ENCODE assay signal across 8 cellular contexts in the genomic region with DNA sequence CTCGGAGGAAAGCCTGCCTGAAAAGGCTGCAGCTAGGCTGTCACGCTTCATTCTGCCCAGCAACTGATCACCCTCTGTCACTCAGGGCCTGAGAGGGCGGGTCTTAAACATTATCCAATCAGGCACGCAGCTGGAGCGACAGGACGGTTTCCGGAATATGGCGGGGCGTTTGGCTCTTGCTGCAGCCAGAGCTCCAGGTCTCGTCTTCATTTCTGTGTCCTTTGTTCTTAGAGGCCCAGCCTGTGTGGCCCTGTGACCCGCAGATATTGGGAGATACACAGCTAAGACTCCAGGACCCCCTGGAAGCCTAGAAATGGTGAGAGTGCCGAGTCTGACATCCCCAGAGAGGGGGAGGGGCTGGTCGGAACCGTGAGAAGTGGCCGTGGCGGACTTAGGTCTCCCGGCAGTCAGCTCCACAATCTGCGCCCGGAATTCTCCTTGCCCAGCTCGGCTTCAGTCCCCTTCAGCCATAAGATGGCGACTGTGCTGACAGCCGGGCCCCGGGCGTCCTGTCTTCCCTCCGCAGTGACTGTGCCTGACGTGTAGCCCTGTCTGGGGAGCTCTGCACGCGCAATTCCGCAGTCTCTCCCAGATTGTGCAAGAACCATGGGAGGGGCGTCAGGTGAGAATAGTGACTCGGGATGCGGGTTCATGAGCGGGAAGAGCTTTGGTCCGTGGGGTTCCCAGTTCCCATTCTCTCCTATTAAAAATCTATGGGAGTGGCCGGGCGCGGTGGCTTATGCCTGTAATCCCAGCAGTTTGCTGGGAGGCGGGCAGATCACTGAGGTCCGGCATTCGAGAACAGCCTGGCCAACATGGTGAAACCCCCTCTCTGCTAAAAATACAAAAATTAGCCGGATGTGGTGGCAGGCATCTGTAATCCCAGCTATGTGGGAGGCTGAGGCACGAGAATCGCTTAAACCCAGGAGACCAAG. TPM values are rescaled to one million over a fixed set of nuclear protein-coding genes. Genes with fewer than 3 reads are reported as not detected.
A peak's percentile ranks its signal among the peaks of the same experiment; 100 is the strongest.
DNase-seq lines count a peak whose midpoint lies in the region; ATAC-seq and TF ChIP-seq lines count a peak whose summit lies in the region.

A gene (plus strand): TSS at position 144 of the 935 bp plus-strand sequence. CDS start 170 bp downstream, at position 314.

- H2AFZ ChIP-seq in trophoblast cell (ENCODE audit: insufficient read depth, low read length, poor library complexity), result peak within 1 kb of the TSS; percentile 78

- peak within 1 kb of the TSS; percentile 79 for H3K18ac ChIP-seq in trophoblast cell (ENCODE audit: low read length)

- H4K8ac ChIP-seq in trophoblast cell (ENCODE audit: low read depth, low read length), result peak within 1 kb of the TSS; percentile 93

- H3K9me3 ChIP-seq in heart left ventricle (no peaks in the 10 kb centered on the region), trophoblast cell (ENCODE audit: insufficient read depth, low read depth, low read length) (no peaks in the 10 kb centered on the region), tibial nerve (no peaks in the 10 kb centered on the region)

- H3K27ac ChIP-seq in adipose tissue (ENCODE audit: low read depth, low read length) (peak within 1 kb of the TSS; percentile 52), heart left ventricle (peak within 1 kb of the TSS; percentile 89 to 98 (median 94)), trophoblast cell (ENCODE audit: low read depth, low read length) (peak within 1 kb of the TSS; percentile 92), tibial nerve (peak within 1 kb of the TSS; percentile 86 to 96 (median 92))

- H3K4me3 ChIP-seq in heart left ventricle (peak within 1 kb of the TSS; percentile 58 to 94 (median 86)), trophoblast cell (ENCODE audit: low read depth, low read length) (peak within 1 kb of the TSS; percentile 85), tibial nerve (peak within 1 kb of the TSS; percentile 74 to 88 (median 82))

- peaks cover 0 to 12% (median 0%) of the 10 kb centered on the region in 9 donors for H3K36me3 ChIP-seq in heart left ventricle
- H3K36me3 ChIP-seq in trophoblast cell (ENCODE audit: control insufficient read depth in 1 of 2, insufficient read depth in 2 of 2, low read length in 2 of 2), result peaks cover 2 to 5% of the 10 kb centered on the region in 2 experiments
- peaks cover 0 to 30% (median 0%) of the 10 kb centered on the region in 3 donors for H3K36me3 ChIP-seq in tibial nerve

- H4K12ac ChIP-seq in trophoblast cell (ENCODE audit: low read depth, low read length), result peak within 1 kb of the TSS; percentile 78

- peak within 1 kb of the TSS; percentile 84 for H4K91ac ChIP-seq in trophoblast cell (ENCODE audit: low read depth, low read length)

- peaks cover 6% of the 10 kb centered on the region for H3K79me2 ChIP-seq in trophoblast cell (ENCODE audit: control insufficient read depth, insufficient read depth, low read length, poor library complexity)

- intact Hi-C loops in heart left ventricle (cut with DNase I), result loop anchor here in 2 of 10 donors (2.0 to 10.0 kb wide), 5 partner anchors 59 to 329 kb away; a partner anchor contains a TSS

- WGBS in adipose tissue, 3 donors, result 0 to 1% (median 1%) methylated on average over 43 of the region's 43 CpGs
- WGBS in heart left ventricle, 4 donors, result 0 to 2% (median 1%) methylated on average over 38 to 43 of the region's 43 CpGs
- WGBS in trophoblast cell (ENCODE audit: extremely low coverage, insufficient coverage, insufficient read length), result no CpG with 5 or more reads among the region's 43 CpGs
- WGBS in tibial nerve, 2 donors, result 0 to 1% methylated on average over 24 to 30 of the region's 43 CpGs

- peak within 1 kb of the TSS; percentile 65 for H3K4ac ChIP-seq in trophoblast cell (ENCODE audit: low read depth, low read length)

- no peak within 1 kb of the TSS for H2BK12ac ChIP-seq in trophoblast cell (ENCODE audit: low read length)

- peak within 1 kb of the TSS; percentile 89 for H2BK5ac ChIP-seq in trophoblast cell (ENCODE audit: low read depth, low read length, poor library complexity)

- no peak within 1 kb of the TSS for H2AK5ac ChIP-seq in trophoblast cell (ENCODE audit: low read length)

- ATAC-seq in HG02678 (IDR thresholded peaks at IDR 0.05; ENCODE audit: unreplicated experiment) (peak; percentile 99), heart left ventricle (peak; percentile 98 to 100 (median 100))

- TF ChIP-seq EP300 in tibial nerve (IDR thresholded peaks at IDR 0.05), result peak in 1 of 2 donors; percentile 88

- peaks cover 0 to 38% (median 22%) of the 10 kb centered on the region in 12 donors for H3K4me1 ChIP-seq in heart left ventricle
- no peaks in the 10 kb centered on the region for H3K4me1 ChIP-seq in trophoblast cell (ENCODE audit: control insufficient read depth in 1 of 2, insufficient read depth in 2 of 2, low read length in 2 of 2)
- peaks cover 0 to 20% (median 7%) of the 10 kb centered on the region in 4 donors for H3K4me1 ChIP-seq in tibial nerve

- H3K9ac ChIP-seq in trophoblast cell (ENCODE audit: low read length), result peak within 1 kb of the TSS; percentile 60

- peak; percentile 61 for TF ChIP-seq POLR2A in GM10847 (IDR thresholded peaks at IDR 0.05; ENCODE audit: extremely low read depth, insufficient read length)
- peak; percentile 46 to 63 for TF ChIP-seq POLR2A in heart left ventricle (IDR thresholded peaks at IDR 0.05)
- peak; percentile 68 to 80 for TF ChIP-seq POLR2A in tibial nerve (IDR thresholded peaks at IDR 0.05)

- H3K27me3 ChIP-seq in heart left ventricle, result no peaks in the 10 kb centered on the region
- H3K27me3 ChIP-seq in trophoblast cell (ENCODE audit: insufficient read depth, low read length), result no peaks in the 10 kb centered on the region
- no peaks in the 10 kb centered on the region for H3K27me3 ChIP-seq in tibial nerve

- H3K4me2 ChIP-seq in trophoblast cell (ENCODE audit: low read length), result peak within 1 kb of the TSS; percentile 67

- no peak within 1 kb of the TSS for H3K23ac ChIP-seq in trophoblast cell (ENCODE audit: low read length)

- peak; percentile 89 for DNase-seq in NCI-H128 (lab: John Stamatoyannopoulos, UW; ENCODE audit: unreplicated experiment)
- peak; percentile 82 to 92 for DNase-seq in SW 1271 (lab: John Stamatoyannopoulos, UW)
- peak; percentile 92 to 96 (median 93) for DNase-seq in heart left ventricle
- peak; percentile 94 to 95 for DNase-seq in trophoblast cell
- peak; percentile 91 to 97 for DNase-seq in tibial nerve (ENCODE audit: low spot score in 2 of 2)

- peaks cover 7% of the 10 kb centered on the region for H3K79me1 ChIP-seq in trophoblast cell (ENCODE audit: low read length)

- H3K14ac ChIP-seq in trophoblast cell (ENCODE audit: low read length), result peak within 1 kb of the TSS; percentile 5

- TF ChIP-seq CTCF in heart left ventricle (IDR thresholded peaks at IDR 0.05), result peak in 3 of 12 donors; percentile 5 to 31 (median 19)
- no peak for TF ChIP-seq CTCF in tibial nerve (IDR thresholded peaks at IDR 0.05)

- peak within 1 kb of the TSS; percentile 53 for H2BK120ac ChIP-seq in trophoblast cell (ENCODE audit: insufficient read depth, low read length, poor library complexity)

RNA-seq across cellular contexts. Expression of the gene that starts here (rescaled TPM):
- polyA plus RNA-seq in adipose tissue, result 1 to 10 TPM; 5.6 to 8.5 (median 7.7) TPM
- total RNA-seq in heart left ventricle, result 10 to 100 TPM in 2 of 9 donors, 1 to 10 TPM in 7; 4.6 to 10.1 (median 8.9) TPM
- polyA plus RNA-seq in heart left ventricle, result 1 to 10 TPM; 4.5 to 6.0 TPM
- polyA plus RNA-seq in trophoblast cell (2013), result 10.0 and 10.9 TPM in 2 replicates
- 10 to 100 TPM in 3 of 4 donors, 1 to 10 TPM in 1; 9.8 to 20.5 (median 17.2) TPM for total RNA-seq in tibial nerve

Comparison
In these comparisons a context has a peak if more than half of its experiments do, and no peak if none do; other contexts are left out.
1. Peak in every context shown above with its lines: DNase-seq, ATAC-seq, H3K4me3 ChIP-seq and H3K27ac ChIP-seq.